In genomic region chr2:84925336-84925723, GRCh38 we compare ENCODE assay signal across 1 cellular context.
TF ChIP-seq lines count a peak whose summit lies in the region.

No MANE protein-coding gene starts in this region.

TF ChIP-seq in endothelial cell of umbilical vein, 7 proteins besides CTCF, POLR2A, EP300 and RAD21:
- TF ChIP-seq EZH2 (IDR thresholded peaks at IDR 0.05; ENCODE audit: borderline replicate concordance, low read depth, low read length, severe bottlenecking) (no peak), MAX (IDR thresholded peaks at IDR 0.05; ENCODE audit: insufficient read depth, insufficient read length) (no peak), JUN (IDR thresholded peaks at IDR 0.05; ENCODE audit: borderline replicate concordance, insufficient read depth, insufficient read length, low read depth) (no peak), FOS (IDR thresholded peaks at IDR 0.05; ENCODE audit: borderline replicate concordance, insufficient read depth, low read length) (no peak), POLR2AphosphoS5 (IDR thresholded peaks at IDR 0.05; ENCODE audit: insufficient read depth, low read depth, low read length) (no peak), GATA2 (IDR thresholded peaks at IDR 0.05; ENCODE audit: insufficient read depth, insufficient read length, low read depth, low read length) (no peak), MYC (IDR thresholded peaks at IDR 0.05; ENCODE audit: low read depth, low read length) (no peak)
